In genomic region chr5:62051747-62052146, GRCh38 we compare ENCODE assay signal across 27 cellular contexts.
DNase-seq lines count a peak whose midpoint lies in the region; ATAC-seq and FAIRE-seq lines count a peak whose summit lies in the region.
"Had no signal": no experiment of that assay in that cellular context is flagged by ENCODE, and none has a peak within 500 bp of the region (broad histone marks: within the 10 kb centered on the region; RNA-seq: fewer than 3 reads in every experiment).

No MANE protein-coding gene starts in this region.

- peak overlapping the region; percentile 69 for H2BK15ac ChIP-seq in neuronal stem cell (ENCODE audit: low read length)

- H3K18ac ChIP-seq in neuronal stem cell (ENCODE audit: low read length) = peak overlapping the region; percentile 12

- no peaks in the 10 kb centered on the region for H3K79me1 ChIP-seq in neuronal stem cell (ENCODE audit: low read depth, low read length)

- H2BK120ac ChIP-seq in neuronal stem cell (ENCODE audit: low read depth, low read length) = no peak overlapping the region

- no peak overlapping the region for H4K8ac ChIP-seq in neuronal stem cell (ENCODE audit: low read depth, low read length)

- no peaks in the 10 kb centered on the region for H3K9me3 ChIP-seq in neuronal stem cell (replicated peaks in 1 of 2; ENCODE audit: control insufficient read depth in 2 of 2, insufficient read depth in 1 of 2, low read depth in 1 of 2, low read length in 2 of 2)
- H3K9me3 ChIP-seq: BLaER1 had no signal

- no peak overlapping the region for H3K9ac ChIP-seq in neuronal stem cell (ENCODE audit: low read depth, low read length, poor library complexity)
- H3K9ac ChIP-seq: BLaER1 had no signal

- no CpG with 5 or more reads among the region's 1 CpG for WGBS in neuronal stem cell (ENCODE audit: extremely low coverage in 2 of 2, insufficient read length in 2 of 2, insufficient replicate concordance in 1 of 2), 2 donors

- peak overlapping the region; percentile 39 for H3K14ac ChIP-seq in neuronal stem cell (ENCODE audit: low read length)

- H2AFZ ChIP-seq in neuronal stem cell (ENCODE audit: low read length) = no peak overlapping the region

- peak overlapping the region in 1 of 2 donors; percentile 9 for H3K4me3 ChIP-seq in neuronal stem cell (ENCODE audit: low read length in 2 of 2)
- H3K4me3 ChIP-seq: A549, BLaER1, GM12878 had no signal

- H4K91ac ChIP-seq in neuronal stem cell (ENCODE audit: low read depth, low read length, poor library complexity) = no peak overlapping the region

- FAIRE-seq in urothelium cell line (lab: Jason Lieb, UNC) = peak; percentile 80
- FAIRE-seq: GM12878, GM12892, GM18507 had no signal

- ATAC-seq in stimulated activated naive CD8-positive, alpha-beta T cell treated with anti-CD3 and anti-CD28 coated beads, Interleukin-15, amount 100 ng/mL, for 72 hours = peak; percentile 15
- ATAC-seq in stimulated activated naive CD8-positive, alpha-beta T cell treated with anti-CD3 and anti-CD28 coated beads, Interleukin-15, Interleukin-2, amounts not matched to agents 100 U/mL and 50 U/mL, for 24 hours = no peak
- ATAC-seq: A549, GM12878 had no signal

- H3K4ac ChIP-seq in neuronal stem cell (ENCODE audit: low read length) = no peak overlapping the region

- no peak overlapping the region for H2BK12ac ChIP-seq in neuronal stem cell (ENCODE audit: low read length)

- peaks cover 7 to 17% of the 10 kb centered on the region in 2 donors for H3K9me3 Mint-ChIP-seq in stimulated activated naive CD8-positive, alpha-beta T cell treated with anti-CD3 and anti-CD28 coated beads, Interleukin-15, amount 100 ng/mL, for 72 hours

- peaks cover 21% of the 10 kb centered on the region for H3K27me3 Mint-ChIP-seq in stimulated activated naive CD8-positive, alpha-beta T cell treated with anti-CD3 and anti-CD28 coated beads, Interleukin-15, amount 100 ng/mL, for 72 hours

- H2AK5ac ChIP-seq in neuronal stem cell (ENCODE audit: low read depth, low read length) = peak overlapping the region; percentile 82

- DNase-seq in stimulated activated naive CD8-positive, alpha-beta T cell treated with anti-CD3 and anti-CD28 coated beads, Interleukin-15, amount 100 ng/mL, for 72 hours = no peak
- no peak for DNase-seq in stimulated activated naive CD8-positive, alpha-beta T cell treated with anti-CD3 and anti-CD28 coated beads, Interleukin-15, Interleukin-2, amounts not matched to agents 100 U/mL and 50 U/mL, for 24 hours
- DNase-seq in neuronal stem cell (ENCODE audit: low spot score) (no peak), urothelium cell line (ENCODE audit: low spot score) (no peak), LoVo (ENCODE audit: low spot score) (no peak), SKM-1 (lab: John Stamatoyannopoulos, UW; ENCODE audit: unreplicated experiment) (no peak)
- DNase-seq: AML-193; C1 segment of cervical spinal cord; CD4-positive, alpha-beta memory T cell; CD4-positive, CD25-positive, alpha-beta regulatory T cell; CD8-positive, alpha-beta memory T cell; COR-L47; DMS 273 treated with DMSO at 0.1 percent for 48 hours; DMS153; DMS53; DMS79; DND-41; EL; GDM1 had no signal

- no peaks in the 10 kb centered on the region for H3K4me1 ChIP-seq in neuronal stem cell (ENCODE audit: control insufficient read depth in 2 of 2, insufficient read depth in 1 of 2, low read depth in 1 of 2, low read length in 2 of 2)
- H3K4me1 ChIP-seq: A549, BLaER1 had no signal

- no peak overlapping the region for H3K4me3 Mint-ChIP-seq in stimulated activated naive CD8-positive, alpha-beta T cell treated with anti-CD3 and anti-CD28 coated beads, Interleukin-15, amount 100 ng/mL, for 72 hours
- H3K4me3 Mint-ChIP-seq: B cell; CD14-positive monocyte; CD4-positive, alpha-beta memory T cell; CD4-positive, CD25-positive, alpha-beta regulatory T cell; CD8-positive, alpha-beta memory T cell had no signal

- no peak overlapping the region for H2BK5ac ChIP-seq in neuronal stem cell (ENCODE audit: low read length)

- no peaks in the 10 kb centered on the region for H3K36me3 ChIP-seq in neuronal stem cell (replicated peaks in 1 of 2; ENCODE audit: control insufficient read depth in 2 of 2, insufficient read depth in 2 of 2, low read length in 2 of 2)
- H3K36me3 ChIP-seq: BLaER1 had no signal

- H3K27me3 ChIP-seq in neuronal stem cell (ENCODE audit: control insufficient read depth in 3 of 3, insufficient read depth in 3 of 3, low read depth in 1 of 3, low read length in 3 of 3) = no peaks in the 10 kb centered on the region
- H3K27me3 ChIP-seq: BLaER1 had no signal

- H3K4me2 ChIP-seq in neuronal stem cell (ENCODE audit: insufficient read depth, low read length, poor library complexity, severe bottlenecking) = no peak overlapping the region
- H3K4me2 ChIP-seq: A549, BLaER1 had no signal

- no peaks in the 10 kb centered on the region for H3K4me1 Mint-ChIP-seq in stimulated activated naive CD8-positive, alpha-beta T cell treated with anti-CD3 and anti-CD28 coated beads, Interleukin-15, amount 100 ng/mL, for 72 hours
- H3K4me1 Mint-ChIP-seq: B cell; CD14-positive monocyte; CD4-positive, alpha-beta memory T cell; CD4-positive, CD25-positive, alpha-beta regulatory T cell; CD8-positive, alpha-beta memory T cell had no signal

- H3K23ac ChIP-seq in neuronal stem cell (ENCODE audit: low read depth, low read length, poor library complexity) = peak overlapping the region; percentile 49

- H3K27ac ChIP-seq in neuronal stem cell (replicated peaks; ENCODE audit: low read length) = no peak overlapping the region
- H3K27ac ChIP-seq: 22Rv1, A549, BLaER1 had no signal

- H3K27ac Mint-ChIP-seq in stimulated activated naive CD8-positive, alpha-beta T cell treated with anti-CD3 and anti-CD28 coated beads, Interleukin-15, amount 100 ng/mL, for 72 hours = no peak overlapping the region
- H3K27ac Mint-ChIP-seq: B cell; CD14-positive monocyte; CD4-positive, alpha-beta memory T cell; CD4-positive, CD25-positive, alpha-beta regulatory T cell; CD8-positive, alpha-beta memory T cell had no signal
